ENCODE assay signal across 15 cellular contexts in the genomic region with DNA sequence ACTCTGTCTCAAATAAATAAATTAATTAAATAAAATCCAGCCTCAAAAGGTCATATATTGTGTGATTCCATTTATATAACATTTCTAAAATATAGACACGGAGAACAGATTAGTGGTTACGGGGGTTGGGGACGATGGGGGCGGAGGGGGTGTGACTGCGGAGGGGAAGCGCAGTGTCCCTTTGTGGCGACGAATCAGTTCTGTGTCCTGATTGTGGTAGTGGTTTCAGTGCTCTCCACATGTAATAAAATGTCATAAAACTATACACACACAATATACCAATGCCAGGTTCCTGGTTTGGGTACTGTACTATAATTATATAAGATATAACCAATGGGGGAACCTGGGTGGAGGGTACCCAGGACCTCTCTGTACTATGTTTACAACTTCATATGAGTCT.
"Had no signal": no experiment of that assay in that cellular context is flagged by ENCODE, and none has a peak within 500 bp of the region (broad histone marks: within the 10 kb centered on the region; RNA-seq: fewer than 3 reads in every experiment).

No MANE protein-coding gene starts in this region.

- ATAC-seq: activated naive CD8-positive, alpha-beta T cell treated with anti-CD3 and anti-CD28 coated beads, Interleukin-2, amount 50 U/mL, for 24 hours; foreskin keratinocyte; right lobe of liver had no signal

- H3K36me3 ChIP-seq: ovary, right lobe of liver, suprapubic skin, upper lobe of left lung had no signal

- H3K27me3 ChIP-seq: foreskin keratinocyte, ovary, right lobe of liver, suprapubic skin, upper lobe of left lung had no signal

- DNase-seq: activated naive CD4-positive, alpha-beta T cell treated with anti-CD3 and anti-CD28 coated beads for 36 hours; activated naive CD8-positive, alpha-beta T cell treated with anti-CD3 and anti-CD28 coated beads, Interleukin-2, amount 50 U/mL, for 24 hours; activated T-cell treated with anti-CD3 and anti-CD28 coated beads for 4 hours; aorta; effector CD8-positive, alpha-beta T cell; foreskin keratinocyte; glutamatergic neuron; mesendoderm; ovary; right lobe of liver; upper lobe of left lung had no signal

- H3K27ac ChIP-seq: ovary, right lobe of liver, suprapubic skin had no signal

- H3K9me3 ChIP-seq: ovary, right lobe of liver, suprapubic skin, upper lobe of left lung had no signal

- H3K27ac Mint-ChIP-seq: activated naive CD4-positive, alpha-beta T cell treated with anti-CD3 and anti-CD28 coated beads for 36 hours; activated naive CD8-positive, alpha-beta T cell treated with anti-CD3 and anti-CD28 coated beads, Interleukin-2, amount 50 U/mL, for 24 hours; activated T-helper 2 cell treated with anti-CD3 and anti-CD28 coated beads, Interferon-gamma antibody, Interleukin-2, Interleukin-4, amounts not matched to agents 10 μg/mL and 5 μg/mL and 100 μg/mL, durations not matched to agents 14 hours and 24 hours and 36 hours; stimulated activated naive CD8-positive, alpha-beta T cell treated with anti-CD3 and anti-CD28 coated beads, Interleukin-15, Interleukin-2, amounts not matched to agents 100 ng/mL and 50 ng/mL, for 24 hours had no signal

- H3K4me3 Mint-ChIP-seq: activated naive CD4-positive, alpha-beta T cell treated with anti-CD3 and anti-CD28 coated beads for 36 hours; activated naive CD8-positive, alpha-beta T cell treated with anti-CD3 and anti-CD28 coated beads, Interleukin-2, amount 50 U/mL, for 24 hours; neural crest cell; stimulated activated naive CD8-positive, alpha-beta T cell treated with anti-CD3 and anti-CD28 coated beads, Interleukin-15, Interleukin-2, amounts not matched to agents 100 ng/mL and 50 ng/mL, for 24 hours had no signal

- H3K4me3 ChIP-seq: ovary, right lobe of liver, suprapubic skin, upper lobe of left lung had no signal

- H3K9me3 Mint-ChIP-seq: activated naive CD4-positive, alpha-beta T cell treated with anti-CD3 and anti-CD28 coated beads for 36 hours; activated naive CD8-positive, alpha-beta T cell treated with anti-CD3 and anti-CD28 coated beads, Interleukin-2, amount 50 U/mL, for 24 hours; stimulated activated naive CD8-positive, alpha-beta T cell treated with anti-CD3 and anti-CD28 coated beads, Interleukin-15, Interleukin-2, amounts not matched to agents 100 ng/mL and 50 ng/mL, for 24 hours had no signal
